ENCODE assay signal across 20 cellular contexts in the genomic region with DNA sequence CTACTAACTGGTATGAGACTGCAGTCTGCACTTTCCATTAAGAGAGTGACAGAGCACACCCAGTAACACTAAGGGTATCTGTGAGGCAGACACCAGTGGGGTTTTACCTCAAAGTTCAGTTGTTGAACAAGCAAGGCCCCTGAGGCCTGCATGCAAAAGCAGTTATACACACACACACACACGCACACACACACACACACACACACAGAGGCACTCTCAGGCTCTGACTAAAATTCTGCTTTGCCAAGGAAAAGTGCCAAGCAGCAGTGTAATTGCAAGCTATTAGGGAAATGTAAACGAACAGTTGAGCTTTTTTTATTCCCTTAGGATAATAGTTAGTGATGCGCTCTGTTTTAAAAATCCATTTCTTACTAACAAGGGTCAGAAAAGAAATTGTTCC.
A peak's percentile ranks its signal among the peaks of the same experiment; 100 is the strongest.
DNase-seq lines count a peak whose midpoint lies in the region; ATAC-seq, FAIRE-seq and TF ChIP-seq lines count a peak whose summit lies in the region.
"Had no signal": no experiment of that assay in that cellular context is flagged by ENCODE, and none has a peak within 500 bp of the region (broad histone marks: within the 10 kb centered on the region; RNA-seq: fewer than 3 reads in every experiment).

No MANE protein-coding gene starts in this region.

- no peak for ATAC-seq in K562
- no peak for ATAC-seq in GM19455 (IDR thresholded peaks at IDR 0.05; ENCODE audit: unreplicated experiment)
- ATAC-seq: activated T-helper 17 cell treated with anti-CD3 and anti-CD28 coated beads, Interleukin-2, amount 50 U/mL, for 72 hours; foreskin keratinocyte; naive thymus-derived CD4-positive, alpha-beta T cell; stimulated activated effector memory CD8-positive, alpha-beta T cell treated with anti-CD3 and anti-CD28 coated beads, Interleukin-12 subunit alpha, Interleukin-12 subunit beta, amount 100 ng/mL, for 72 hours had no signal

- no peaks in the 10 kb centered on the region for H4K20me1 ChIP-seq in K562 (replicated peaks; ENCODE audit: control insufficient read depth, insufficient read depth, low read length)

- DNase-seq in NCI-H2081 (lab: John Stamatoyannopoulos, UW) (peak; percentile 27 to 77), NCI-H2081 treated with DMSO at 0.1 percent for 48 hours (lab: John Stamatoyannopoulos, UW) (no peak), LHCN-M2 (ENCODE audit: low read depth) (peak; percentile 12), K562 (ENCODE audit: extremely low read depth in 1 of 4, low spot score in 3 of 4) (peak in 1 of 4 experiments; percentile 10), islet precursor cell (peak; percentile 42), suprapubic skin (ENCODE audit: low spot score in 2 of 2) (no peak), substantia nigra (lab: John Stamatoyannopoulos, UW) (no peak)
- DNase-seq: ACHN; activated CD4-positive, alpha-beta T cell treated with anti-CD3 and anti-CD28 coated beads, Interleukin-2, amount 50 U/mL, for 1 hour; activated naive CD8-positive, alpha-beta T cell treated with anti-CD3 and anti-CD28 coated beads for 36 hours; cortex of kidney; foreskin keratinocyte; naive thymus-derived CD4-positive, alpha-beta T cell; NCI-H226; T-helper 2 cell; thyroid gland; WERI-Rb-1 had no signal

- 0% methylated on average over 3 of the region's 3 CpGs for WGBS in K562 (ENCODE audit: insufficient coverage, low coverage, missing lambda C conversion rate)
- WGBS in suprapubic skin = 34% methylated on average over 3 of the region's 3 CpGs

- H3K4me3 ChIP-seq in K562 = no peak overlapping the region
- H3K4me3 ChIP-seq in suprapubic skin = no peak overlapping the region
- H3K4me3 ChIP-seq: thyroid gland had no signal

- FAIRE-seq in K562 (lab: Jason Lieb, UNC) = peak; percentile 19

- CTCF ChIA-PET in K562 (lab: Yijun Ruan, JAX; ENCODE audit: low intra/inter-chr PET ratio) = no interaction called here

- H3K27ac ChIP-seq in K562 (ENCODE audit: extremely low read depth, low read depth, low read length) (no peak overlapping the region), suprapubic skin (no peak overlapping the region), substantia nigra (ENCODE audit: low read depth, low read length, poor library complexity, severe bottlenecking) (no peak overlapping the region)
- H3K27ac ChIP-seq: foreskin keratinocyte, thyroid gland, WERI-Rb-1 had no signal

- H3K9ac ChIP-seq in K562 (ENCODE audit: insufficient read depth in 1 of 2, low read depth in 2 of 2, low read length in 2 of 2) = no peak overlapping the region

- no peaks in the 10 kb centered on the region for H3K9me1 ChIP-seq in K562 (ENCODE audit: control insufficient read depth, insufficient read depth, low read length)

- H3K9me3 ChIP-seq in K562 (replicated peaks; ENCODE audit: control insufficient read depth, insufficient read depth, low read depth, low read length) = no peaks in the 10 kb centered on the region
- H3K9me3 ChIP-seq in suprapubic skin = no peaks in the 10 kb centered on the region
- H3K9me3 ChIP-seq: thyroid gland had no signal

- H3K36me3 ChIP-seq in K562 (ENCODE audit: control insufficient read depth, insufficient read depth, low read length) (no peaks in the 10 kb centered on the region), suprapubic skin (no peaks in the 10 kb centered on the region)
- H3K36me3 ChIP-seq: thyroid gland, WERI-Rb-1 had no signal

- TF ChIP-seq EP300 in K562 (IDR thresholded peaks at IDR 0.05; ENCODE audit: low read length) = no peak
- no peak for TF ChIP-seq EP300 in suprapubic skin (IDR thresholded peaks at IDR 0.05)

- no peak for TF ChIP-seq POLR2A in K562 (conservative IDR thresholded peaks at IDR 0.05)
- no peak for TF ChIP-seq POLR2A in suprapubic skin (IDR thresholded peaks at IDR 0.05)

- TF ChIP-seq RAD21 in K562 (CRISPR knock-in tag; conservative IDR thresholded peaks at IDR 0.05 in 1 of 2, IDR thresholded peaks at IDR 0.05 in 1 of 2) = no peak

- H3K4me1 ChIP-seq in K562 (replicated peaks in 1 of 2; ENCODE audit: control insufficient read depth in 2 of 2, insufficient read depth in 2 of 2, low read length in 2 of 2) (no peaks in the 10 kb centered on the region), suprapubic skin (no peaks in the 10 kb centered on the region)
- H3K4me1 ChIP-seq: foreskin keratinocyte, thyroid gland had no signal

- H3K4me2 ChIP-seq in K562 (ENCODE audit: insufficient read depth, low read length) = no peak overlapping the region

- in situ Hi-C loops in K562 (cut with MboI) = no loop called here

- intact Hi-C loops in K562 (cut with micrococcal nuclease) = no loop called here

- no TSS peak for BruUV-seq in K562 (replicated peaks; lab: Mats Ljungman, UMichigan)

- TF ChIP-seq CTCF in K562 (IDR thresholded peaks at IDR 0.05 in 2 of 3, conservative IDR thresholded peaks at IDR 0.05 in 1 of 3; ENCODE audit: insufficient read depth in 2 of 3, low read depth in 1 of 3, low read length in 3 of 3) (no peak), suprapubic skin (IDR thresholded peaks at IDR 0.05) (no peak)

- H3K27me3 ChIP-seq in K562 (ENCODE audit: control insufficient read depth in 2 of 2, insufficient read depth in 2 of 2, low read length in 2 of 2) (no peaks in the 10 kb centered on the region), suprapubic skin (no peaks in the 10 kb centered on the region)
- H3K27me3 ChIP-seq: foreskin keratinocyte, thyroid gland had no signal

- POLR2A ChIA-PET in K562 (lab: Yijun Ruan, JAX) = no interaction called here

- no peak overlapping the region for H2AFZ ChIP-seq in K562 (ENCODE audit: low read depth, low read length)

- no peaks in the 10 kb centered on the region for H3K79me2 ChIP-seq in K562 (ENCODE audit: control insufficient read depth, insufficient read depth, low read length)

TF ChIP-seq in K562, 482 proteins besides CTCF, POLR2A, EP300 and RAD21:
- TF ChIP-seq, protein P1, sequence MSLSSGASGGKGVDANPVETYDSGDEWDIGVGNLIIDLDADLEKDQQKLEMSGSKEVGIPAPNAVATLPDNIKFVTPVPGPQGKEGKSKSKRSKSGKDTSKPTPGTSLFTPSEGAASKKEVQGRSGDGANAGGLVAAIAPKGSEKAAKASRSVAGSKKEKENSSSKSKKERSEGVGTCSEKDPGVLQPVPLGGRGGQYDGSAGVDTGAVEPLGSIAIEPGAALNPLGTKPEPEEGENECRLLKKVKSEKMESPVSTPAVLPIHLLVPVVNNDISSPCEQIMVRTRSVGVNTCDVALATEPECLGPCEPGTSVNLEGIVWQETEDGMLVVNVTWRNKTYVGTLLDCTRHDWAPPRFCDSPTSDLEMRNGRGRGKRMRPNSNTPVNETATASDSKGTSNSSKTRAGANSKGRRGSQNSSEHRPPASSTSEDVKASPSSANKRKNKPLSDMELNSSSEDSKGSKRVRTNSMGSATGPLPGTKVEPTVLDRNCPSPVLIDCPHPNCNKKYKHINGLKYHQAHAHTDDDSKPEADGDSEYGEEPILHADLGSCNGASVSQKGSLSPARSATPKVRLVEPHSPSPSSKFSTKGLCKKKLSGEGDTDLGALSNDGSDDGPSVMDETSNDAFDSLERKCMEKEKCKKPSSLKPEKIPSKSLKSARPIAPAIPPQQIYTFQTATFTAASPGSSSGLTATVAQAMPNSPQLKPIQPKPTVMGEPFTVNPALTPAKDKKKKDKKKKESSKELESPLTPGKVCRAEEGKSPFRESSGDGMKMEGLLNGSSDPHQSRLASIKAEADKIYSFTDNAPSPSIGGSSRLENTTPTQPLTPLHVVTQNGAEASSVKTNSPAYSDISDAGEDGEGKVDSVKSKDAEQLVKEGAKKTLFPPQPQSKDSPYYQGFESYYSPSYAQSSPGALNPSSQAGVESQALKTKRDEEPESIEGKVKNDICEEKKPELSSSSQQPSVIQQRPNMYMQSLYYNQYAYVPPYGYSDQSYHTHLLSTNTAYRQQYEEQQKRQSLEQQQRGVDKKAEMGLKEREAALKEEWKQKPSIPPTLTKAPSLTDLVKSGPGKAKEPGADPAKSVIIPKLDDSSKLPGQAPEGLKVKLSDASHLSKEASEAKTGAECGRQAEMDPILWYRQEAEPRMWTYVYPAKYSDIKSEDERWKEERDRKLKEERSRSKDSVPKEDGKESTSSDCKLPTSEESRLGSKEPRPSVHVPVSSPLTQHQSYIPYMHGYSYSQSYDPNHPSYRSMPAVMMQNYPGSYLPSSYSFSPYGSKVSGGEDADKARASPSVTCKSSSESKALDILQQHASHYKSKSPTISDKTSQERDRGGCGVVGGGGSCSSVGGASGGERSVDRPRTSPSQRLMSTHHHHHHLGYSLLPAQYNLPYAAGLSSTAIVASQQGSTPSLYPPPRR (CRISPR knock-in tag; IDR thresholded peaks at IDR 0.05; ENCODE audit: borderline replicate concordance) = no peak
- TF ChIP-seq KDM4B (IDR thresholded peaks at IDR 0.05; ENCODE audit: borderline replicate concordance in 2 of 2, low read depth in 1 of 2) (no peak), FOXM1 (IDR thresholded peaks at IDR 0.05; ENCODE audit: low read depth) (no peak), FOXM1 (CRISPR knock-in tag; IDR thresholded peaks at IDR 0.05; ENCODE audit: low read depth) (no peak), ZNF282 (CRISPR knock-in tag; IDR thresholded peaks at IDR 0.05) (no peak), ATF7 (IDR thresholded peaks at IDR 0.05) (no peak), NCOA1 (IDR thresholded peaks at IDR 0.05; ENCODE audit: low read depth) (no peak), ZNF311 (CRISPR knock-in tag; IDR thresholded peaks at IDR 0.05) (no peak), BHLHE40 (IDR thresholded peaks at IDR 0.05; ENCODE audit: low read length) (no peak), FOXK1 (CRISPR knock-in tag; IDR thresholded peaks at IDR 0.05; ENCODE audit: borderline replicate concordance) (no peak), TCFL5 (CRISPR knock-in tag; conservative IDR thresholded peaks at IDR 0.05) (no peak), ZNF444 (CRISPR knock-in tag; IDR thresholded peaks at IDR 0.05) (no peak), GABPA (tag; conservative IDR thresholded peaks at IDR 0.05; ENCODE audit: low read depth) (no peak), ZNF644 (tag; IDR thresholded peaks at IDR 0.05; ENCODE audit: low read depth) (no peak), CBX1 (IDR thresholded peaks at IDR 0.05; ENCODE audit: low read depth) (no peak)
- TF ChIP-seq, protein P2, sequence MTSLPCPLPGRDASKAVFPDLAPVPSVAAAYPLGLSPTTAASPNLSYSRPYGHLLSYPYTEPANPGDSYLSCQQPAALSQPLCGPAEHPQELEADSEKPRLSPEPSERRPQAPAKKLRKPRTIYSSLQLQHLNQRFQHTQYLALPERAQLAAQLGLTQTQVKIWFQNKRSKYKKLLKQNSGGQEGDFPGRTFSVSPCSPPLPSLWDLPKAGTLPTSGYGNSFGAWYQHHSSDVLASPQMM (CRISPR knock-in tag; IDR thresholded peaks at IDR 0.05) = no peak

Comparison
In these comparisons a context has a peak if more than half of its experiments do, and no peak if none do; other contexts are left out.
1. DNase-seq: peak in NCI-H2081 (2 of 2), LHCN-M2 (single experiment) and islet precursor cell (single experiment); none in NCI-H2081 treated with DMSO at 0.1 percent for 48 hours (single experiment), suprapubic skin (0 of 2) and substantia nigra (0 of 49).